12 cellular contexts compared by ENCODE assay signal in genomic region chr7:100893910-100894763, GRCh38. TPM values are rescaled to one million over a fixed set of nuclear protein-coding genes. Genes with fewer than 3 reads are reported as not detected.
DNase-seq lines count a peak whose midpoint lies in the region; ATAC-seq, FAIRE-seq and TF ChIP-seq lines count a peak whose summit lies in the region.
"Had no signal": no experiment of that assay in that cellular context is flagged by ENCODE, and none has a peak within 500 bp of the region (broad histone marks: within the 10 kb centered on the region; RNA-seq: fewer than 3 reads in every experiment).

No MANE protein-coding gene starts in this region.

- H3K4me1 ChIP-seq in A549, result peaks cover 35% of the 10 kb centered on the region
- H3K4me1 ChIP-seq in astrocyte (ENCODE audit: insufficient read depth, low read length), result peaks cover 31% of the 10 kb centered on the region
- H3K4me1 ChIP-seq in foreskin keratinocyte, result peaks cover 13% of the 10 kb centered on the region

- H3K9me3 Mint-ChIP-seq in astrocyte (ENCODE audit: unreplicated experiment), result no peaks in the 10 kb centered on the region
- H3K9me3 Mint-ChIP-seq in activated CD4-positive, alpha-beta memory T cell treated with anti-CD3 and anti-CD28 coated beads for 36 hours, result no peaks in the 10 kb centered on the region
- H3K9me3 Mint-ChIP-seq: HFFc6 had no signal

- intact Hi-C loops in activated CD4-positive, alpha-beta memory T cell treated with anti-CD3 and anti-CD28 coated beads for 36 hours (cut with micrococcal nuclease), result loop anchor here (2.0 kb wide), 1 partner anchor 165 kb away; no protein-coding TSS in a partner anchor

- H3K27me3 Mint-ChIP-seq in astrocyte (ENCODE audit: low read depth, unreplicated experiment), result peaks cover 16% of the 10 kb centered on the region
- H3K27me3 Mint-ChIP-seq in activated CD4-positive, alpha-beta memory T cell treated with anti-CD3 and anti-CD28 coated beads for 36 hours, result peaks cover 37% of the 10 kb centered on the region

- 57% methylated on average over 25 of the region's 41 CpGs for WGBS in A549 (ENCODE audit: missing lambda C conversion rate)

- H3K27me3 ChIP-seq in astrocyte (ENCODE audit: insufficient read depth, low read length) (peaks cover 10% of the 10 kb centered on the region), foreskin keratinocyte (peaks cover 45% of the 10 kb centered on the region)

- TF ChIP-seq EP300 in A549 (IDR thresholded peaks at IDR 0.05), result no peak

- no peak for TF ChIP-seq RAD21 in A549 (conservative IDR thresholded peaks at IDR 0.05 in 1 of 2, IDR thresholded peaks at IDR 0.05 in 1 of 2)

- POLR2A ChIA-PET in A549 (lab: Yijun Ruan, JAX), result no interaction called here
- POLR2A ChIA-PET in activated CD4-positive, alpha-beta memory T cell treated with anti-CD3 and anti-CD28 coated beads for 36 hours (lab: Charles Lee), result interaction anchor here (1.4 kb wide), 1 partner anchor 19 kb away, joined by 4 read pairs; the partner anchor contains the start of gene SRRT

- FAIRE-seq in A549 (lab: Jason Lieb, UNC), result no peak
- no peak for FAIRE-seq in astrocyte (lab: Jason Lieb, UNC)

- H2AFZ ChIP-seq in astrocyte (ENCODE audit: low read depth, low read length), result peak overlapping the region; percentile 10

- H3K36me3 ChIP-seq in astrocyte (ENCODE audit: insufficient read depth, low read length), result no peaks in the 10 kb centered on the region

- H3K4me2 ChIP-seq in A549, result peak overlapping the region; percentile 98
- peak overlapping the region; percentile 82 for H3K4me2 ChIP-seq in astrocyte (ENCODE audit: low read length)

- H3K79me2 ChIP-seq in astrocyte (ENCODE audit: insufficient read depth, low read length), result peaks cover 4% of the 10 kb centered on the region

- peaks cover 15% of the 10 kb centered on the region for H3K4me1 Mint-ChIP-seq in astrocyte (ENCODE audit: low read depth, unreplicated experiment)
- H3K4me1 Mint-ChIP-seq in activated CD4-positive, alpha-beta memory T cell treated with anti-CD3 and anti-CD28 coated beads for 36 hours (ENCODE audit: low read depth), result peaks cover 18% of the 10 kb centered on the region

- no peak for TF ChIP-seq POLR2A in A549 (IDR thresholded peaks at IDR 0.05; ENCODE audit: low read length)

- H3K9me3 ChIP-seq in A549 (no peaks in the 10 kb centered on the region), astrocyte (ENCODE audit: insufficient read depth, low read depth, low read length) (no peaks in the 10 kb centered on the region)

- no peak for TF ChIP-seq CTCF in A549 (IDR thresholded peaks at IDR 0.05)
- TF ChIP-seq CTCF in GM12865 (IDR thresholded peaks at IDR 0.05; ENCODE audit: insufficient read depth, low read depth, low read length, missing control alignments), result no peak
- TF ChIP-seq CTCF in astrocyte (IDR thresholded peaks at IDR 0.05; ENCODE audit: insufficient read depth, low read depth, low read length), result no peak
- TF ChIP-seq CTCF in foreskin keratinocyte (conservative IDR thresholded peaks at IDR 0.05), result no peak

- H4K20me1 ChIP-seq in astrocyte (ENCODE audit: insufficient read depth, low read length), result no peaks in the 10 kb centered on the region

- peak overlapping the region; percentile 78 for H3K4me3 Mint-ChIP-seq in astrocyte (ENCODE audit: unreplicated experiment)
- no peak overlapping the region for H3K4me3 Mint-ChIP-seq in activated CD4-positive, alpha-beta memory T cell treated with anti-CD3 and anti-CD28 coated beads for 36 hours
- H3K4me3 Mint-ChIP-seq: HFFc6 had no signal

- H3K4me3 ChIP-seq in A549, result peak overlapping the region; percentile 49; the same call in 2 of the 3 replicates
- H3K4me3 ChIP-seq in GM12865 (ENCODE audit: low read depth, low read length), result peak overlapping the region; percentile 55
- H3K4me3 ChIP-seq in astrocyte (ENCODE audit: insufficient read depth, low read depth, low read length), result no peak overlapping the region

- ATAC-seq in A549 (no peak), HG03139 (IDR thresholded peaks at IDR 0.05; ENCODE audit: unreplicated experiment) (no peak), foreskin keratinocyte (no peak)

- CTCF ChIA-PET in A549 (lab: Yijun Ruan, JAX), result interaction anchor here (0.6 to 5.0 kb wide), 63 partner anchors 8 to 398 kb away, joined by 3 to 71 read pairs (median 5); partner anchors contain the start of genes MUC12, MUC17, PLOD3 and POP7
- CTCF ChIA-PET in activated CD4-positive, alpha-beta memory T cell treated with anti-CD3 and anti-CD28 coated beads for 36 hours (lab: Charles Lee), result interaction anchor here (0.9 to 3.1 kb wide), 15 partner anchors 17 to 389 kb away, joined by 3 to 17 read pairs (median 6); partner anchors contain the start of genes SRRT and TRIM56

- DNase-seq in A549 (ENCODE audit: low read depth in 1 of 2, low spot score in 1 of 2) (no peak), GM12865 (ENCODE audit: low read depth) (no peak), astrocyte (ENCODE audit: low read depth) (no peak), myocyte (ENCODE audit: low read depth) (peak; percentile 35), foreskin keratinocyte (no peak)
- no peak for DNase-seq in NK-92 treated with Interleukin-12 subunit alpha and Interleukin-12 subunit beta, amount 100 ng/mL, for 24 hours (lab: John Stamatoyannopoulos, UW)
- no peak for DNase-seq in activated CD4-positive, alpha-beta memory T cell treated with anti-CD3 and anti-CD28 coated beads for 36 hours
- DNase-seq: central memory CD4-positive, alpha-beta T cell; HFFc6; NCI-H187 had no signal

- no peaks in the 10 kb centered on the region for H3K36me3 Mint-ChIP-seq in astrocyte (ENCODE audit: low read depth, unreplicated experiment)
- no peaks in the 10 kb centered on the region for H3K36me3 Mint-ChIP-seq in activated CD4-positive, alpha-beta memory T cell treated with anti-CD3 and anti-CD28 coated beads for 36 hours

- H3K9ac ChIP-seq in astrocyte (ENCODE audit: low read length), result no peak overlapping the region

- H3K27ac ChIP-seq in A549 (peak overlapping the region in 1 of 2 experiments; percentile 65; a peak in 3 of 6 replicates), astrocyte (ENCODE audit: low read depth, low read length) (no peak overlapping the region), foreskin keratinocyte (no peak overlapping the region)
- H3K27ac ChIP-seq: SJSA1 had no signal

- no peak overlapping the region for H3K27ac Mint-ChIP-seq in astrocyte (ENCODE audit: unreplicated experiment)
- H3K27ac Mint-ChIP-seq in activated CD4-positive, alpha-beta memory T cell treated with anti-CD3 and anti-CD28 coated beads for 36 hours, result no peak overlapping the region
- H3K27ac Mint-ChIP-seq: HFFc6 had no signal

RNA-seq across cellular contexts. Expression of gene ACHE, which starts 1.6 kb away (rescaled TPM):
- polyA plus RNA-seq in A549 (2011; rRNA removed) (0.17 and 0.26 TPM in 2 replicates), A549 (2017; fragmentation: RNase III; extraction: RNeasy Plus Mini Kit Qiagen cat#74134 plus additional on column Dnase treatment) (0.62 to 0.92 TPM (median 0.69 TPM) in 3 replicates), foreskin keratinocyte (0.13 and 0.19 TPM in 2 replicates)
- polyA plus RNA-seq in A549 (2012; cell fraction: cytosol; rRNA removed), result 1.2 and 1.4 TPM in 2 replicates
- 9.1 and 11.7 TPM in 2 replicates for polyA plus RNA-seq in A549 (2012; cell fraction: nucleus; rRNA removed)
- polyA minus RNA-seq in A549 (2011; rRNA and poly(A)+ RNA removed), result 0.44 and 0.91 TPM in 2 replicates
- total RNA-seq in astrocyte (12.1 and 18.9 TPM in 2 replicates), myocyte (51.0 and 84.4 TPM in 2 replicates), foreskin keratinocyte (0.10 and 0.11 TPM in 2 replicates)
- polyA plus RNA-seq in myocyte (2012), result 6.8 TPM
- not detected for total RNA-seq in activated CD4-positive, alpha-beta memory T cell treated with anti-CD3 and anti-CD28 coated beads for 36 hours

RNA-seq across cellular contexts. Expression of gene UFSP1, which starts 4.6 kb away (rescaled TPM):
- polyA plus RNA-seq in A549 (2011; rRNA removed), result 1.1 and 1.9 TPM in 2 replicates
- 4.1 and 5.9 TPM in 2 replicates for polyA plus RNA-seq in A549 (2012; cell fraction: cytosol; rRNA removed)
- 4.9 and 7.9 TPM in 2 replicates for polyA plus RNA-seq in A549 (2012; cell fraction: nucleus; rRNA removed)
- polyA plus RNA-seq in A549 (2017; fragmentation: RNase III; extraction: RNeasy Plus Mini Kit Qiagen cat#74134 plus additional on column Dnase treatment), result 6.1 to 7.1 TPM (median 6.9 TPM) in 3 replicates
- 3.3 and 4.2 TPM in 2 replicates for polyA minus RNA-seq in A549 (2011; rRNA and poly(A)+ RNA removed)
- 2.7 and 3.3 TPM in 2 replicates for total RNA-seq in astrocyte
- total RNA-seq in myocyte, result 8.5 and 14.3 TPM in 2 replicates
- 5.4 TPM for polyA plus RNA-seq in myocyte (2012)
- 1 to 10 TPM; 1.5 to 2.0 TPM for total RNA-seq in activated CD4-positive, alpha-beta memory T cell treated with anti-CD3 and anti-CD28 coated beads for 36 hours
- total RNA-seq in foreskin keratinocyte, result 1.9 and 2.0 TPM in 2 replicates
- 2.0 and 2.1 TPM in 2 replicates for polyA plus RNA-seq in foreskin keratinocyte

RNA-seq across cellular contexts. Expression of gene SRRT, which starts 19.2 kb away (rescaled TPM):
- polyA plus RNA-seq in A549 (2011; rRNA removed) (49.9 and 52.2 TPM in 2 replicates), A549 (2017; fragmentation: RNase III; extraction: RNeasy Plus Mini Kit Qiagen cat#74134 plus additional on column Dnase treatment) (153 to 194 TPM (median 182 TPM) in 3 replicates), foreskin keratinocyte (97.9 and 113 TPM in 2 replicates)
- 87.7 and 96.2 TPM in 2 replicates for polyA plus RNA-seq in A549 (2012; cell fraction: cytosol; rRNA removed)
- 252 and 279 TPM in 2 replicates for polyA plus RNA-seq in A549 (2012; cell fraction: nucleus; rRNA removed)
- 58.3 and 64.1 TPM in 2 replicates for polyA minus RNA-seq in A549 (2011; rRNA and poly(A)+ RNA removed)
- total RNA-seq in astrocyte (112 and 118 TPM in 2 replicates), myocyte (44.7 and 55.7 TPM in 2 replicates), foreskin keratinocyte (96.0 and 120 TPM in 2 replicates)
- 82.6 TPM for polyA plus RNA-seq in myocyte (2012)
- total RNA-seq in activated CD4-positive, alpha-beta memory T cell treated with anti-CD3 and anti-CD28 coated beads for 36 hours, result 100 to 1,000 TPM; 209 to 223 TPM

RNA-seq across cellular contexts. Expression of gene TRIP6, which starts 26.9 kb away (rescaled TPM):
- polyA plus RNA-seq in A549 (2011; rRNA removed) (14.8 and 18.0 TPM in 2 replicates), A549 (2017; fragmentation: RNase III; extraction: RNeasy Plus Mini Kit Qiagen cat#74134 plus additional on column Dnase treatment) (38.2 to 38.5 TPM (median 38.3 TPM) in 3 replicates), foreskin keratinocyte (190 and 192 TPM in 2 replicates)
- 40.0 and 46.3 TPM in 2 replicates for polyA plus RNA-seq in A549 (2012; cell fraction: cytosol; rRNA removed)
- polyA plus RNA-seq in A549 (2012; cell fraction: nucleus; rRNA removed), result 46.1 and 58.6 TPM in 2 replicates
- polyA minus RNA-seq in A549 (2011; rRNA and poly(A)+ RNA removed), result 11.3 and 11.6 TPM in 2 replicates
- total RNA-seq in astrocyte (86.9 and 99.9 TPM in 2 replicates), myocyte (94.2 and 99.3 TPM in 2 replicates), foreskin keratinocyte (161 and 162 TPM in 2 replicates)
- polyA plus RNA-seq in myocyte (2012), result 111 TPM
- 10 to 100 TPM; 25.8 to 25.9 TPM for total RNA-seq in activated CD4-positive, alpha-beta memory T cell treated with anti-CD3 and anti-CD28 coated beads for 36 hours

RNA-seq across cellular contexts. Expression of gene SLC12A9, which starts 41.6 kb away (rescaled TPM):
- 6.2 and 7.0 TPM in 2 replicates for polyA plus RNA-seq in A549 (2011; rRNA removed)
- 12.3 and 17.1 TPM in 2 replicates for polyA plus RNA-seq in A549 (2012; cell fraction: cytosol; rRNA removed)
- polyA plus RNA-seq in A549 (2012; cell fraction: nucleus; rRNA removed), result 68.4 and 69.7 TPM in 2 replicates
- polyA plus RNA-seq in A549 (2017; fragmentation: RNase III; extraction: RNeasy Plus Mini Kit Qiagen cat#74134 plus additional on column Dnase treatment), result 12.1 to 14.3 TPM (median 13.4 TPM) in 3 replicates
- polyA minus RNA-seq in A549 (2011; rRNA and poly(A)+ RNA removed), result 11.3 and 17.6 TPM in 2 replicates
- total RNA-seq in astrocyte, result 26.7 and 30.5 TPM in 2 replicates
- total RNA-seq in myocyte, result 13.4 and 23.8 TPM in 2 replicates
- 23.6 TPM for polyA plus RNA-seq in myocyte (2012)
- 10 to 100 TPM; 17.8 to 18.5 TPM for total RNA-seq in activated CD4-positive, alpha-beta memory T cell treated with anti-CD3 and anti-CD28 coated beads for 36 hours
- 18.2 and 18.3 TPM in 2 replicates for total RNA-seq in foreskin keratinocyte
- 17.1 and 17.4 TPM in 2 replicates for polyA plus RNA-seq in foreskin keratinocyte

Comparison
In these comparisons a context has a peak if more than half of its experiments do, and no peak if none do; other contexts are left out.
1. RNA of gene ACHE, which starts 1.6 kb away (total RNA-seq): 51.0 to 84.4 TPM in myocyte and 12.1 to 18.9 TPM in astrocyte; 0.10 to 0.11 TPM in foreskin keratinocyte and not detected in activated CD4-positive, alpha-beta memory T cell treated with anti-CD3 and anti-CD28 coated beads for 36 hours; every median in the first group is over 10 times any median in the second.